Comparison of ENCODE assay signal across 11 cellular contexts in genomic region chr15:96334705-96335428, GRCh38. TPM values are rescaled to one million over a fixed set of nuclear protein-coding genes. Genes with fewer than 3 reads are reported as not detected.
A peak's percentile ranks its signal among the peaks of the same experiment; 100 is the strongest.
DNase-seq lines count a peak whose midpoint lies in the region; ATAC-seq and TF ChIP-seq lines count a peak whose summit lies in the region.
"Had no signal": no experiment of that assay in that cellular context is flagged by ENCODE, and none has a peak within 500 bp of the region (broad histone marks: within the 10 kb centered on the region; RNA-seq: fewer than 3 reads in every experiment).

No MANE protein-coding gene starts in this region.

- H3K36me3 ChIP-seq in right atrium auricular region, result peaks cover 43% of the 10 kb centered on the region
- H3K36me3 ChIP-seq in gastrocnemius medialis, result peaks cover 0 to 6% of the 10 kb centered on the region in 2 donors

- TF ChIP-seq CTCF in VCaP (conservative IDR thresholded peaks at IDR 0.05), result no peak
- no peak for TF ChIP-seq CTCF in right atrium auricular region (IDR thresholded peaks at IDR 0.05)
- TF ChIP-seq CTCF in gastrocnemius medialis (IDR thresholded peaks at IDR 0.05 in 4 of 5, conservative IDR thresholded peaks at IDR 0.05 in 1 of 5), result no peak

- H3K4me3 ChIP-seq in right atrium auricular region, result peak overlapping the region; percentile 67 to 70
- H3K4me3 ChIP-seq in gastrocnemius medialis, result peak overlapping the region; percentile 81 to 94 (median 84)

- in situ Hi-C loops in gastrocnemius medialis (cut with MboI; ENCODE audit: low sequenced_read_pairs in 4 of 4), result loop anchor here in 2 of 4 donors (25.0 kb wide), 2 partner anchors 1073 to 1627 kb away; partner anchors contain the start of gene ARRDC4 (in 1 of the 2)

- no peak for TF ChIP-seq POLR2A in gastrocnemius medialis (IDR thresholded peaks at IDR 0.05)

- H3K9me3 ChIP-seq in right atrium auricular region (no peaks in the 10 kb centered on the region), gastrocnemius medialis (no peaks in the 10 kb centered on the region)

- ATAC-seq in gastrocnemius medialis (no peak), GM18868 (IDR thresholded peaks at IDR 0.05; ENCODE audit: unreplicated experiment) (no peak)

- intact Hi-C loops in gastrocnemius medialis (cut with DNase I; ENCODE audit: low total_unique reads), result loop anchor here (5.0 to 10.0 kb wide), 3 partner anchors 150 to 1630 kb away; partner anchors contain the start of gene ARRDC4

- peak; percentile 32 for DNase-seq in EH (ENCODE audit: low read depth)
- no peak for DNase-seq in right atrium auricular region (ENCODE audit: low spot score)
- DNase-seq in gastrocnemius medialis, result no peak
- no peak for DNase-seq in NCI-H2171 (lab: John Stamatoyannopoulos, UW)
- no peak for DNase-seq in DMS 273 treated with DMSO at 0.1 percent for 48 hours (lab: John Stamatoyannopoulos, UW)
- no peak for DNase-seq in GM19240 (ENCODE audit: insufficient read length, low spot score)
- DNase-seq: amniotic stem cell, GDM1, T-helper 1 cell had no signal

- H3K4me1 ChIP-seq in right atrium auricular region (peaks cover 0 to 7% of the 10 kb centered on the region in 2 donors), gastrocnemius medialis (peaks cover 13 to 37% of the 10 kb centered on the region in 2 donors)

- H3K27ac ChIP-seq in VCaP (peak overlapping the region; percentile 100), right atrium auricular region (peak overlapping the region; percentile 95 to 97), gastrocnemius medialis (peak overlapping the region; percentile 93 to 98 (median 95))

- no peaks in the 10 kb centered on the region for H3K27me3 ChIP-seq in right atrium auricular region
- no peaks in the 10 kb centered on the region for H3K27me3 ChIP-seq in gastrocnemius medialis

RNA-seq across cellular contexts. Expression of gene NR2F2, which starts 4.4 kb away (rescaled TPM):
- total RNA-seq in right atrium auricular region (10 to 100 TPM; 25.0 to 26.7 TPM), gastrocnemius medialis (10 to 100 TPM in 1 of 4 donors, 1 to 10 TPM in 3; 4.3 to 14.6 (median 9.3) TPM)
